ENCODE assay signal across 8 cellular contexts in genomic region chr2:118013724-118014491, GRCh38. TPM values are rescaled to one million over a fixed set of nuclear protein-coding genes. Genes with fewer than 3 reads are reported as not detected.
DNase-seq lines count a peak whose midpoint lies in the region; ATAC-seq and TF ChIP-seq lines count a peak whose summit lies in the region.

A gene with protein sequence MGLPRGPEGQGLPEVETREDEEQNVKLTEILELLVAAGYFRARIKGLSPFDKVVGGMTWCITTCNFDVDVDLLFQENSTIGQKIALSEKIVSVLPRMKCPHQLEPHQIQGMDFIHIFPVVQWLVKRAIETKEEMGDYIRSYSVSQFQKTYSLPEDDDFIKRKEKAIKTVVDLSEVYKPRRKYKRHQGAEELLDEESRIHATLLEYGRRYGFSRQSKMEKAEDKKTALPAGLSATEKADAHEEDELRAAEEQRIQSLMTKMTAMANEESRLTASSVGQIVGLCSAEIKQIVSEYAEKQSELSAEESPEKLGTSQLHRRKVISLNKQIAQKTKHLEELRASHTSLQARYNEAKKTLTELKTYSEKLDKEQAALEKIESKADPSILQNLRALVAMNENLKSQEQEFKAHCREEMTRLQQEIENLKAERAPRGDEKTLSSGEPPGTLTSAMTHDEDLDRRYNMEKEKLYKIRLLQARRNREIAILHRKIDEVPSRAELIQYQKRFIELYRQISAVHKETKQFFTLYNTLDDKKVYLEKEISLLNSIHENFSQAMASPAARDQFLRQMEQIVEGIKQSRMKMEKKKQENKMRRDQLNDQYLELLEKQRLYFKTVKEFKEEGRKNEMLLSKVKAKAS (minus strand): TSS chr2:118014070. CDS start chr2:118013995, 75 bp downstream.

- H3K27ac ChIP-seq in AG04450 (ENCODE audit: low read depth, low read length) (peak within 1 kb of the TSS; percentile 39), spleen (peak within 1 kb of the TSS; percentile 90 to 98 (median 95))

- 0% methylated on average over 2 to 71 of the region's 71 CpGs for WGBS in spleen, 5 donors

- peaks cover 9% of the 10 kb centered on the region for H3K27me3 Mint-ChIP-seq in activated B cell treated with CpG ODN at 0.5 μM for 24 hours

- peaks cover 4% of the 10 kb centered on the region; the same call in 1 of the 2 replicates for H3K9me3 ChIP-seq in AG04450 (ENCODE audit: control insufficient read depth, insufficient read depth, low read length)
- H3K9me3 ChIP-seq in spleen: no peaks in the 10 kb centered on the region

- TF ChIP-seq POLR2A in spleen (IDR thresholded peaks at IDR 0.05): peak in 1 of 3 donors; percentile 11

- ATAC-seq in GM18873 (IDR thresholded peaks at IDR 0.05; ENCODE audit: low FRiP score, unreplicated experiment): peak; percentile 81
- peak; percentile 93 for ATAC-seq in HG03135 (IDR thresholded peaks at IDR 0.05; ENCODE audit: unreplicated experiment)
- peak; percentile 82 for ATAC-seq in activated B cell treated with CpG ODN at 0.5 μM for 24 hours (ENCODE audit: low read depth)

- TF ChIP-seq CTCF in AG04450 (IDR thresholded peaks at IDR 0.05; ENCODE audit: low read depth, low read length): no peak
- no peak for TF ChIP-seq CTCF in activated B cell treated with CpG ODN at 0.5 μM for 24 hours (IDR thresholded peaks at IDR 0.05)
- TF ChIP-seq CTCF in cardiac fibroblast (IDR thresholded peaks at IDR 0.05; ENCODE audit: low read depth, low read length): no peak
- TF ChIP-seq CTCF in spleen (IDR thresholded peaks at IDR 0.05 in 8 of 11, conservative IDR thresholded peaks at IDR 0.05 in 3 of 11): peak in 2 of 11 experiments; percentile 14 to 23

- intact Hi-C loops in activated B cell treated with CpG ODN at 0.5 μM for 24 hours (cut with micrococcal nuclease): loop anchor here (1.0 to 2.0 kb wide), 6 partner anchors 11 to 1352 kb away; partner anchors contain the start of genes C2orf76, DBI, DDX18 and INSIG2
- intact Hi-C loops in spleen (cut with DNase I; ENCODE audit: low total_unique reads): no loop called here

- DNase-seq in AG04450 (ENCODE audit: low read depth, low spot score): peak; percentile 44
- peak; percentile 67 for DNase-seq in NCI-H226
- DNase-seq in activated B cell treated with CpG ODN at 0.5 μM for 24 hours: peak; percentile 94
- peak; percentile 81 to 88 for DNase-seq in cardiac fibroblast (ENCODE audit: low read depth in 2 of 2)
- peak; percentile 82 for DNase-seq in inferior parietal cortex (ENCODE audit: extremely low spot score)
- peak; percentile 98 for DNase-seq in spleen

- peaks cover 33% of the 10 kb centered on the region for H3K4me1 Mint-ChIP-seq in activated B cell treated with CpG ODN at 0.5 μM for 24 hours

- H3K36me3 Mint-ChIP-seq in activated B cell treated with CpG ODN at 0.5 μM for 24 hours (ENCODE audit: low read depth): peaks cover 6% of the 10 kb centered on the region

- POLR2A ChIA-PET in AG04450 (lab: Yijun Ruan, JAX): interaction anchor here (0.5 to 1.0 kb wide), 2 partner anchors 157 to 221 kb away, joined by 5 to 6 read pairs; no protein-coding TSS in a partner anchor
- POLR2A ChIA-PET in activated B cell treated with CpG ODN at 0.5 μM for 24 hours (lab: Charles Lee): interaction anchor here (1.2 to 1.6 kb wide), 4 partner anchors 11 to 199 kb away, joined by 6 to 16 read pairs (median 10); partner anchors contain the start of genes DDX18 and INSIG2

- H3K4me3 ChIP-seq in AG04450 (ENCODE audit: low read depth, low read length) (peak within 1 kb of the TSS; percentile 91), cardiac fibroblast (replicated peaks in 1 of 2; ENCODE audit: low read depth in 2 of 2, low read length in 2 of 2) (peak within 1 kb of the TSS; percentile 96 to 99), spleen (peak within 1 kb of the TSS; percentile 83 to 99 (median 92))

- H3K9me3 Mint-ChIP-seq in activated B cell treated with CpG ODN at 0.5 μM for 24 hours: no peaks in the 10 kb centered on the region

- peak within 1 kb of the TSS; percentile 91 for H3K27ac Mint-ChIP-seq in activated B cell treated with CpG ODN at 0.5 μM for 24 hours

- H3K27me3 ChIP-seq in AG04450 (ENCODE audit: control insufficient read depth, insufficient read depth, low read length) (no peaks in the 10 kb centered on the region), spleen (replicated peaks in 1 of 7) (no peaks in the 10 kb centered on the region)

- CTCF ChIA-PET in AG04450 (lab: Charles Lee): interaction anchor here (0.6 to 5.8 kb wide), 8 partner anchors 11 to 199 kb away, joined by 3 to 55 read pairs (median 6); partner anchors contain the start of gene DDX18
- CTCF ChIA-PET in activated B cell treated with CpG ODN at 0.5 μM for 24 hours (lab: Charles Lee): interaction anchor here (0.9 to 2.9 kb wide), 5 partner anchors 11 to 841 kb away, joined by 3 to 32 read pairs (median 8); partner anchors contain the start of gene DDX18

- peaks cover 18 to 72% (median 43%) of the 10 kb centered on the region in 6 donors for H3K4me1 ChIP-seq in spleen

- H3K4me3 Mint-ChIP-seq in activated B cell treated with CpG ODN at 0.5 μM for 24 hours: peak within 1 kb of the TSS; percentile 95

- peaks cover 0 to 8% (median 0%) of the 10 kb centered on the region in 6 donors for H3K36me3 ChIP-seq in spleen

RNA-seq across cellular contexts. Expression of the gene that starts here (rescaled TPM):
- polyA plus RNA-seq in AG04450 (2011; rRNA removed) (17.7 and 19.9 TPM in 2 replicates), spleen (1 to 10 TPM; 4.3 to 7.4 (median 5.1) TPM)
- 19.9 and 24.8 TPM in 2 replicates for polyA minus RNA-seq in AG04450 (2011; rRNA and poly(A)+ RNA removed)
- total RNA-seq in activated B cell treated with CpG ODN at 0.5 μM for 24 hours (35.5 and 38.8 TPM in 2 replicates), spleen (10 to 100 TPM; 26.1 to 80.3 (median 50.8) TPM)

Comparison
In these comparisons a context has a peak if more than half of its experiments do, and no peak if none do; other contexts are left out.
1. Peak in every context shown above with its lines: DNase-seq, ATAC-seq, H3K4me3 ChIP-seq and H3K27ac ChIP-seq.
2. DNase-seq: peak in every context shown above with its lines; median percentile 98 in spleen; 94 in activated B cell treated with CpG ODN at 0.5 μM for 24 hours; 84 in cardiac fibroblast; 82 in inferior parietal cortex; 67 in NCI-H226; 44 in AG04450.